In the genomic region with DNA sequence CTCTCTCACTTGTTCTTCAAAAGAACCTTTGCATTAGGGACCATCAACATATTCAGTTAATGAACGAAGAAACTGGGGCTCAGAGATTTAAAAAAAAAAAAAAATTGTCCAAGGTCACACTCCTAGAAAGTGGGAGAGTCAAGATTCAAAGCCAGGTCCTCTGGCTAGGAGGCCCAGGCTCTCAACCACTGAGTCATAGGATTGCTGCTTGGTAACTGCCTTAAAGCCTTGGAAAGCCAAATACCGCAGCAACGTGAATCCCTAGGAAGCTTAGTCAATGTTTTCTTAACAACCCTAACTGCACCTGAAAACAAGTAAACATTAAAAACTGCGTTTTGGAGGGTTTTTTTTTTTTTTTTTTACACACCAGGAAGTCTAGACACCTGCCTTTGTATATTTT, we compare ENCODE assay signal across 12 cellular contexts.
DNase-seq lines count a peak whose midpoint lies in the region; ATAC-seq, FAIRE-seq and TF ChIP-seq lines count a peak whose summit lies in the region.
"Had no signal": no experiment of that assay in that cellular context is flagged by ENCODE, and none has a peak within 500 bp of the region (broad histone marks: within the 10 kb centered on the region; RNA-seq: fewer than 3 reads in every experiment).

No MANE protein-coding gene starts in this region.

- no peaks in the 10 kb centered on the region for H3K9me3 Mint-ChIP-seq in progenitor cell of endocrine pancreas (ENCODE audit: low read depth)

- H3K36me3 ChIP-seq in kidney epithelial cell (ENCODE audit: control insufficient read depth, insufficient read depth, low read length) = no peaks in the 10 kb centered on the region
- H3K36me3 ChIP-seq in Peyer's patch = no peaks in the 10 kb centered on the region

- H3K4me1 ChIP-seq in A549 (no peaks in the 10 kb centered on the region), Peyer's patch (no peaks in the 10 kb centered on the region)

- TF ChIP-seq EP300 in A549 (IDR thresholded peaks at IDR 0.05) = no peak

- peak in 1 of 2 experiments; percentile 76; a peak in 2 of 6 replicates for ATAC-seq in A549
- no peak for ATAC-seq in HG03139 (IDR thresholded peaks at IDR 0.05; ENCODE audit: unreplicated experiment)
- ATAC-seq: activated naive CD8-positive, alpha-beta T cell treated with anti-CD3 and anti-CD28 coated beads, Interleukin-2, amount 50 U/mL, for 24 hours had no signal

- H3K36me3 Mint-ChIP-seq in progenitor cell of endocrine pancreas (ENCODE audit: insufficient read depth) = no peaks in the 10 kb centered on the region
- H3K36me3 Mint-ChIP-seq: IgD-negative memory B cell had no signal

- DNase-seq in A549 (ENCODE audit: low read depth in 1 of 2, low spot score in 1 of 2) = peak; percentile 29 to 42
- DNase-seq in HFF-Myc (ENCODE audit: extremely low read depth, low read depth) = peak; percentile 92
- peak; percentile 89 for DNase-seq in amniotic stem cell (lab: John Stamatoyannopoulos, UW)
- DNase-seq in kidney epithelial cell (ENCODE audit: low read depth) = peak; percentile 97
- DNase-seq in progenitor cell of endocrine pancreas (ENCODE audit: low spot score, unreplicated experiment) = no peak
- no peak for DNase-seq in Peyer's patch
- no peak for DNase-seq in inferior parietal cortex (ENCODE audit: extremely low spot score)
- DNase-seq: activated naive CD8-positive, alpha-beta T cell treated with anti-CD3 and anti-CD28 coated beads, Interleukin-2, amount 50 U/mL, for 24 hours; CD4-positive, alpha-beta T cell; occipital lobe had no signal

- H3K27ac Mint-ChIP-seq in progenitor cell of endocrine pancreas = no peak overlapping the region
- H3K27ac Mint-ChIP-seq: activated naive CD8-positive, alpha-beta T cell treated with anti-CD3 and anti-CD28 coated beads, Interleukin-2, amount 50 U/mL, for 24 hours; CD4-positive, alpha-beta T cell; IgD-negative memory B cell had no signal

- H3K9me3 ChIP-seq in A549 (no peaks in the 10 kb centered on the region), Peyer's patch (no peaks in the 10 kb centered on the region)

- TF ChIP-seq CTCF in A549 (IDR thresholded peaks at IDR 0.05) = no peak
- no peak for TF ChIP-seq CTCF in HFF-Myc (IDR thresholded peaks at IDR 0.05; ENCODE audit: low read depth, low read length, missing control alignments)
- TF ChIP-seq CTCF in kidney epithelial cell (IDR thresholded peaks at IDR 0.05; ENCODE audit: insufficient read depth, low read length, poor library complexity, severe bottlenecking) = no peak
- TF ChIP-seq CTCF in progenitor cell of endocrine pancreas (IDR thresholded peaks at IDR 0.05; ENCODE audit: unreplicated experiment) = no peak
- no peak for TF ChIP-seq CTCF in Peyer's patch (IDR thresholded peaks at IDR 0.05)

- H3K4me3 Mint-ChIP-seq in progenitor cell of endocrine pancreas (ENCODE audit: low read depth) = no peak overlapping the region
- H3K4me3 Mint-ChIP-seq: activated naive CD8-positive, alpha-beta T cell treated with anti-CD3 and anti-CD28 coated beads, Interleukin-2, amount 50 U/mL, for 24 hours; CD4-positive, alpha-beta T cell; IgD-negative memory B cell had no signal

- POLR2A ChIA-PET in A549 (lab: Yijun Ruan, JAX) = no interaction called here

- H3K27me3 Mint-ChIP-seq in progenitor cell of endocrine pancreas = peaks cover under 1% of the 10 kb centered on the region
- H3K27me3 Mint-ChIP-seq: activated naive CD8-positive, alpha-beta T cell treated with anti-CD3 and anti-CD28 coated beads, Interleukin-2, amount 50 U/mL, for 24 hours; CD4-positive, alpha-beta T cell; IgD-negative memory B cell had no signal

- no peak overlapping the region for H3K4me3 ChIP-seq in A549
- H3K4me3 ChIP-seq in HFF-Myc (replicated peaks; ENCODE audit: low read depth, low read length) = no peak overlapping the region
- H3K4me3 ChIP-seq in kidney epithelial cell (ENCODE audit: low read depth, low read length) = no peak overlapping the region
- H3K4me3 ChIP-seq in Peyer's patch = no peak overlapping the region

- H3K4me1 Mint-ChIP-seq in progenitor cell of endocrine pancreas (ENCODE audit: low read depth) = no peaks in the 10 kb centered on the region
- H3K4me1 Mint-ChIP-seq: activated naive CD8-positive, alpha-beta T cell treated with anti-CD3 and anti-CD28 coated beads, Interleukin-2, amount 50 U/mL, for 24 hours; IgD-negative memory B cell had no signal

- H3K27ac ChIP-seq in A549 (no peak overlapping the region), Peyer's patch (no peak overlapping the region)

- H3K27me3 ChIP-seq in kidney epithelial cell (ENCODE audit: control insufficient read depth, insufficient read depth, low read length) (no peaks in the 10 kb centered on the region), Peyer's patch (no peaks in the 10 kb centered on the region)

- TF ChIP-seq RAD21 in A549 (conservative IDR thresholded peaks at IDR 0.05 in 1 of 2, IDR thresholded peaks at IDR 0.05 in 1 of 2) = no peak

- 0% methylated on average over 4 of the region's 4 CpGs for WGBS in A549 (ENCODE audit: missing lambda C conversion rate)

- FAIRE-seq in A549 (lab: Jason Lieb, UNC) = no peak

- CTCF ChIA-PET in A549 (lab: Yijun Ruan, JAX) = interaction anchor here (0.6 kb wide), 1 partner anchor 479 kb away, joined by 3 read pairs; no protein-coding TSS in a partner anchor

- H3K4me2 ChIP-seq in A549 = 0 out of 3 replicates have a peak overlapping the region, but pooled peaks have one; percentile 26

- TF ChIP-seq POLR2A in A549 (IDR thresholded peaks at IDR 0.05; ENCODE audit: low read length) (no peak), Peyer's patch (IDR thresholded peaks at IDR 0.05) (no peak)

TF ChIP-seq in A549, 52 proteins besides CTCF, POLR2A, EP300 and RAD21 (continues in another document):
- TF ChIP-seq JUNB (IDR thresholded peaks at IDR 0.05) (no peak), RCOR1 (IDR thresholded peaks at IDR 0.05; ENCODE audit: low read depth, low read length) (no peak), CHD2 (IDR thresholded peaks at IDR 0.05; ENCODE audit: low read length, partially characterized antibody) (no peak), PBX3 (IDR thresholded peaks at IDR 0.05) (no peak), NPAS2 (CRISPR knock-in tag; IDR thresholded peaks at IDR 0.05; ENCODE audit: borderline replicate concordance) (no peak), JUN (IDR thresholded peaks at IDR 0.05) (no peak), CEBPB (IDR thresholded peaks at IDR 0.05) (no peak), POLR2AphosphoS2 (conservative IDR thresholded peaks at IDR 0.05; ENCODE audit: low read length) (no peak), ZSCAN20 (CRISPR knock-in tag; IDR thresholded peaks at IDR 0.05) (no peak), BHLHE40 (IDR thresholded peaks at IDR 0.05; ENCODE audit: low read depth, low read length) (no peak), HMGXB4 (CRISPR knock-in tag; IDR thresholded peaks at IDR 0.05; ENCODE audit: borderline replicate concordance) (no peak), KDM5A (IDR thresholded peaks at IDR 0.05) (no peak)
- TF ChIP-seq, protein P1, sequence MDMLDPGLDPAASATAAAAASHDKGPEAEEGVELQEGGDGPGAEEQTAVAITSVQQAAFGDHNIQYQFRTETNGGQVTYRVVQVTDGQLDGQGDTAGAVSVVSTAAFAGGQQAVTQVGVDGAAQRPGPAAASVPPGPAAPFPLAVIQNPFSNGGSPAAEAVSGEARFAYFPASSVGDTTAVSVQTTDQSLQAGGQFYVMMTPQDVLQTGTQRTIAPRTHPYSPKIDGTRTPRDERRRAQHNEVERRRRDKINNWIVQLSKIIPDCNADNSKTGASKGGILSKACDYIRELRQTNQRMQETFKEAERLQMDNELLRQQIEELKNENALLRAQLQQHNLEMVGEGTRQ (IDR thresholded peaks at IDR 0.05) = no peak

Comparison
In these comparisons a context has a peak if more than half of its experiments do, and no peak if none do; other contexts are left out.
1. DNase-seq: peak in A549 (2 of 2), HFF-Myc (single experiment), amniotic stem cell (single experiment) and kidney epithelial cell (single experiment); none in progenitor cell of endocrine pancreas (single experiment), Peyer's patch (0 of 3) and inferior parietal cortex (single experiment).